ENCODE assay signal across 9 cellular contexts in the genomic region with DNA sequence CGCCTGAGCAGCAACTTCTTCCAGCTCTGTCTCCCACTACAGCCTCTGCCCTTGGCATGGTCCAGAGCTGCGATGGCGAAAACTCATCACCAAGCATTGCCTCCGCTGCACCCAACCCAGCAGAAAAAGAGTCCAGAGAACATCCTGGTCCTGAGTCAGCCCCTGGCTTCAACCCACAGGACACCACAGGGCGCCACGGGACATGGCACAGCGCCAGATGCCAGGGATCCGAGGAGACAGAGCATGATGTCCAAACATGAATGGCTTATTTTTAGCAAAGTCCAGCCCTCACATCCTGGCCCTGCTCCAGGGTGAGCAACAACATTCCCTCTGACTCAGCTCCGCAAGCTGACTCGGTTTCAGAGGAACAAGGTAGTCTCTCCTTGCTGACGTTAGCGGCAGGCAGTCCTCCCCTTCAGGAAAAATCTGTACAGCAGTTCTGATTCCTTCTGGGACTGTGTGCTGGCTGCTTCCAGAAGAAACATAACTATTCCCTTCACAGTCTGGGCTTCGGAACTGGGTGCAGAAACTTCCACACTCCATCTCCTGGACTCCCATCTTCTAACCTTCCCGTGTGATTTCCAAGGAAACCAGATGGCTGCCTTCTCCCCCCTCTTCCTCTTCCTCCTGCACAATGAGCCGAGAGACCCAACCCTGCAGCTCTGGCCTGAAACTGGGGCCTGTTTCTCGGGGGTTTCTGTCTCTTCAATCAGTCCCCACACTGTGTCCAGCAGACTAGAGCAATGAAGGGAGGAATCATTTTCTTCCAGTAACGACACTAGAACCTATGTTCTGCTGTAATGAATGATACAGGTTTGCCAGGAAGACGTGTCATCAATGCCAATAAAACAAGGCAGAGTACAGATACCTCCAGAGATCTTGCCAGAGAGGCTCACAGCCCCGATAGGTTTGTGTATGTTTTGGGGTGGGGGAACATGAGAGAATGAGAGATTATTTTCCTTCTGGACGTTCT.
DNase-seq lines count a peak whose midpoint lies in the region; ATAC-seq and TF ChIP-seq lines count a peak whose summit lies in the region.
"Had no signal": no experiment of that assay in that cellular context is flagged by ENCODE, and none has a peak within 500 bp of the region (broad histone marks: within the 10 kb centered on the region; RNA-seq: fewer than 3 reads in every experiment).

No MANE protein-coding gene starts in this region.

- peak overlapping the region; percentile 96 to 99 for H2BK12ac ChIP-seq in mesenchymal stem cell (ENCODE audit: low read length in 2 of 2)

- peak overlapping the region; percentile 78 for H2AK5ac ChIP-seq in mesenchymal stem cell (ENCODE audit: low read length, severe bottlenecking)

- no peak for TF ChIP-seq CTCF in Calu3 (IDR thresholded peaks at IDR 0.05; ENCODE audit: unreplicated experiment)
- peak in 10 of 56 donors; percentile 5 to 39 (median 22) for TF ChIP-seq CTCF in dorsolateral prefrontal cortex (IDR thresholded peaks at IDR 0.05 in 54 of 56, conservative IDR thresholded peaks at IDR 0.05 in 2 of 56; ENCODE audit: low read depth in 1 of 56, partially characterized antibody in 56 of 56)
- no peak for TF ChIP-seq CTCF in CD8-positive, alpha-beta T cell (IDR thresholded peaks at IDR 0.05)

- H3K27me3 ChIP-seq in dorsolateral prefrontal cortex, result no peaks in the 10 kb centered on the region
- no peaks in the 10 kb centered on the region for H3K27me3 ChIP-seq in mesenchymal stem cell (ENCODE audit: control insufficient read depth in 1 of 2, insufficient read depth in 1 of 2, low read length in 2 of 2)
- no peaks in the 10 kb centered on the region for H3K27me3 ChIP-seq in CD8-positive, alpha-beta T cell (ENCODE audit: insufficient read depth, low read length)

- TSS peak; percentile 88 for BruUV-seq in Calu3 (replicated peaks; lab: Mats Ljungman, UMichigan)

- peak; percentile 99 for DNase-seq in Calu3
- peak; percentile 57 for DNase-seq in NCI-H510A treated with DMSO at 0.1 percent for 48 hours (lab: John Stamatoyannopoulos, UW)
- DNase-seq in dorsolateral prefrontal cortex, result peak; percentile 90 to 98 (median 96)
- DNase-seq in mesenchymal stem cell, result peak; percentile 99
- no peak for DNase-seq in CD8-positive, alpha-beta T cell
- DNase-seq in NCI-H1930 (lab: John Stamatoyannopoulos, UW), result no peak
- DNase-seq in activated naive CD8-positive, alpha-beta T cell treated with anti-CD3 and anti-CD28 coated beads, Interleukin-2, amount 50 U/mL, for 24 hours, result no peak

- H3K4me1 ChIP-seq in mesenchymal stem cell (ENCODE audit: control insufficient read depth, insufficient read depth, low read depth, low read length), result peaks cover 17% of the 10 kb centered on the region
- no peaks in the 10 kb centered on the region for H3K4me1 ChIP-seq in urinary bladder (ENCODE audit: insufficient read depth)
- H3K4me1 ChIP-seq in CD8-positive, alpha-beta T cell (ENCODE audit: insufficient read depth, low read length), result no peaks in the 10 kb centered on the region

- peak overlapping the region; percentile 81 to 98 for H3K4ac ChIP-seq in mesenchymal stem cell (ENCODE audit: low read depth in 1 of 2, low read length in 2 of 2)

- peak overlapping the region; percentile 74 to 97 (median 90) for H3K27ac ChIP-seq in dorsolateral prefrontal cortex
- peak overlapping the region; percentile 91 for H3K27ac ChIP-seq in mesenchymal stem cell (ENCODE audit: low read length, poor library complexity, severe bottlenecking)
- H3K27ac ChIP-seq in urinary bladder (ENCODE audit: low read depth), result peak overlapping the region; percentile 89
- no peak overlapping the region for H3K27ac ChIP-seq in CD8-positive, alpha-beta T cell (ENCODE audit: low read depth, low read length)

- H3K9me3 ChIP-seq in mesenchymal stem cell (ENCODE audit: control insufficient read depth, low read length), result no peaks in the 10 kb centered on the region
- no peaks in the 10 kb centered on the region for H3K9me3 ChIP-seq in CD8-positive, alpha-beta T cell (ENCODE audit: low read length)

- peak overlapping the region; percentile 90 for H2BK120ac ChIP-seq in mesenchymal stem cell (ENCODE audit: low read depth, low read length)

- H3K4me3 ChIP-seq in dorsolateral prefrontal cortex (peak overlapping the region in 43 of 59 donors; percentile 0 to 48 (median 24)), mesenchymal stem cell (ENCODE audit: insufficient read depth in 1 of 2, low read depth in 1 of 2, low read length in 2 of 2) (peak overlapping the region in 1 of 2 experiments; percentile 34), urinary bladder (ENCODE audit: low read depth, low read length) (no peak overlapping the region)
- H3K4me3 ChIP-seq in CD8-positive, alpha-beta T cell (ENCODE audit: low read depth, low read length), result no peak overlapping the region

- 20% methylated on average over 20 of the region's 20 CpGs for WGBS in mesenchymal stem cell
- WGBS in urinary bladder, result 21% methylated on average over 20 of the region's 20 CpGs

- intact Hi-C loops in Calu3 (cut with micrococcal nuclease; ENCODE audit: unreplicated experiment) (loop anchor here (1.0 to 2.0 kb wide), 5 partner anchors 13 to 82 kb away; no protein-coding TSS in a partner anchor), dorsolateral prefrontal cortex (cut with DNase I) (loop anchor here (2.0 to 10.0 kb wide), 3 partner anchors 75 to 493 kb away; a partner anchor contains a TSS)
- intact Hi-C loops in CD8-positive, alpha-beta T cell (cut with DNase I, micrococcal nuclease), result no loop called here

- H3K27ac Mint-ChIP-seq in Calu3 (ENCODE audit: unreplicated experiment), result peak overlapping the region; percentile 91
- H3K27ac Mint-ChIP-seq in CD8-positive, alpha-beta T cell, result no peak overlapping the region
- no peak overlapping the region for H3K27ac Mint-ChIP-seq in activated naive CD8-positive, alpha-beta T cell treated with anti-CD3 and anti-CD28 coated beads, Interleukin-2, amount 50 U/mL, for 24 hours

- H3K18ac ChIP-seq in mesenchymal stem cell (ENCODE audit: low read depth in 1 of 2, low read length in 2 of 2), result peak overlapping the region; percentile 94 to 97

- peaks cover 24% of the 10 kb centered on the region for H3K36me3 Mint-ChIP-seq in Calu3 (ENCODE audit: insufficient read depth, unreplicated experiment)
- H3K36me3 Mint-ChIP-seq in CD8-positive, alpha-beta T cell, result no peaks in the 10 kb centered on the region
- H3K36me3 Mint-ChIP-seq in activated naive CD8-positive, alpha-beta T cell treated with anti-CD3 and anti-CD28 coated beads, Interleukin-2, amount 50 U/mL, for 24 hours (ENCODE audit: low read depth), result peaks cover under 1% of the 10 kb centered on the region

- peak overlapping the region; percentile 22 for H3K4me3 Mint-ChIP-seq in Calu3 (ENCODE audit: low read depth, unreplicated experiment)
- H3K4me3 Mint-ChIP-seq in CD8-positive, alpha-beta T cell, result no peak overlapping the region
- no peak overlapping the region for H3K4me3 Mint-ChIP-seq in activated naive CD8-positive, alpha-beta T cell treated with anti-CD3 and anti-CD28 coated beads, Interleukin-2, amount 50 U/mL, for 24 hours
- H3K4me3 Mint-ChIP-seq: neural crest cell had no signal

- H3K23ac ChIP-seq in mesenchymal stem cell (ENCODE audit: low read length in 2 of 2), result no peak overlapping the region

- H3K27me3 Mint-ChIP-seq in Calu3 (ENCODE audit: unreplicated experiment), result no peaks in the 10 kb centered on the region
- no peaks in the 10 kb centered on the region for H3K27me3 Mint-ChIP-seq in CD8-positive, alpha-beta T cell (ENCODE audit: low read depth)
- no peaks in the 10 kb centered on the region for H3K27me3 Mint-ChIP-seq in activated naive CD8-positive, alpha-beta T cell treated with anti-CD3 and anti-CD28 coated beads, Interleukin-2, amount 50 U/mL, for 24 hours

- no peak for ATAC-seq in CD8-positive, alpha-beta T cell
- ATAC-seq in activated naive CD8-positive, alpha-beta T cell treated with anti-CD3 and anti-CD28 coated beads, Interleukin-2, amount 50 U/mL, for 24 hours, result no peak

- POLR2A ChIA-PET in CD8-positive, alpha-beta T cell (lab: Charles Lee), result no interaction called here

- peak overlapping the region; percentile 57 for H3K4me2 ChIP-seq in mesenchymal stem cell (ENCODE audit: low read length, poor library complexity, severe bottlenecking)

- H3K14ac ChIP-seq in mesenchymal stem cell (ENCODE audit: low read length in 2 of 2), result peak overlapping the region in 1 of 2 experiments; percentile 57

- CTCF ChIA-PET in Calu3 (lab: Charles Lee), result interaction anchor here (0.5 to 2.0 kb wide), 10 partner anchors 9 to 477 kb away, joined by 3 to 13 read pairs (median 3); no protein-coding TSS in a partner anchor
- CTCF ChIA-PET in CD8-positive, alpha-beta T cell (lab: Charles Lee), result interaction anchor here (1.0 kb wide), 1 partner anchor 10 kb away, joined by 3 read pairs; no protein-coding TSS in a partner anchor

- peak overlapping the region; percentile 61 for H2BK5ac ChIP-seq in mesenchymal stem cell (ENCODE audit: low read depth, low read length, poor library complexity, severe bottlenecking)

- H2BK15ac ChIP-seq in mesenchymal stem cell (ENCODE audit: low read depth, poor library complexity, severe bottlenecking), result peak overlapping the region; percentile 98

- H2AFZ ChIP-seq in mesenchymal stem cell (ENCODE audit: low read depth, low read length), result no peak overlapping the region

- peak overlapping the region; percentile 79 for H3K9ac ChIP-seq in mesenchymal stem cell (ENCODE audit: low read length)

- H4K91ac ChIP-seq in mesenchymal stem cell (ENCODE audit: low read length), result peak overlapping the region; percentile 81

- H3K36me3 ChIP-seq in mesenchymal stem cell (ENCODE audit: control insufficient read depth in 1 of 2, insufficient read depth in 2 of 2, low read depth in 1 of 2, low read length in 2 of 2) (no peaks in the 10 kb centered on the region), urinary bladder (ENCODE audit: insufficient read depth) (no peaks in the 10 kb centered on the region)
- no peaks in the 10 kb centered on the region for H3K36me3 ChIP-seq in CD8-positive, alpha-beta T cell (ENCODE audit: insufficient read depth, low read length)

- H3K9me3 Mint-ChIP-seq in Calu3 (ENCODE audit: low read depth, unreplicated experiment), result no peaks in the 10 kb centered on the region
- H3K9me3 Mint-ChIP-seq in CD8-positive, alpha-beta T cell, result no peaks in the 10 kb centered on the region
- H3K9me3 Mint-ChIP-seq in activated naive CD8-positive, alpha-beta T cell treated with anti-CD3 and anti-CD28 coated beads, Interleukin-2, amount 50 U/mL, for 24 hours, result no peaks in the 10 kb centered on the region
- H3K9me3 Mint-ChIP-seq: neural crest cell had no signal

- peak overlapping the region; percentile 86 for H4K8ac ChIP-seq in mesenchymal stem cell (ENCODE audit: low read length)

- no peaks in the 10 kb centered on the region for H3K79me1 ChIP-seq in mesenchymal stem cell (replicated peaks; ENCODE audit: low read length, poor library complexity, severe bottlenecking)

- H3K4me1 Mint-ChIP-seq in Calu3 (ENCODE audit: low read depth, unreplicated experiment), result peaks cover 28% of the 10 kb centered on the region
- no peaks in the 10 kb centered on the region for H3K4me1 Mint-ChIP-seq in CD8-positive, alpha-beta T cell (ENCODE audit: low read depth)
- H3K4me1 Mint-ChIP-seq in activated naive CD8-positive, alpha-beta T cell treated with anti-CD3 and anti-CD28 coated beads, Interleukin-2, amount 50 U/mL, for 24 hours, result peaks cover 26% of the 10 kb centered on the region

Comparison
In these comparisons a context has a peak if more than half of its experiments do, and no peak if none do; other contexts are left out.
1. DNase-seq: peak in Calu3 (single experiment), NCI-H510A treated with DMSO at 0.1 percent for 48 hours (single experiment), dorsolateral prefrontal cortex (10 of 10) and mesenchymal stem cell (single experiment); none in CD8-positive, alpha-beta T cell (0 of 7), NCI-H1930 (0 of 2) and activated naive CD8-positive, alpha-beta T cell treated with anti-CD3 and anti-CD28 coated beads, Interleukin-2, amount 50 U/mL, for 24 hours (single experiment).
2. H3K4me3 ChIP-seq: peak in dorsolateral prefrontal cortex (43 of 59); none in urinary bladder (single experiment) and CD8-positive, alpha-beta T cell (single experiment).
3. intact Hi-C loops: an anchor here in Calu3 (1.0 to 2.0 kb wide) and dorsolateral prefrontal cortex (2.0 to 10.0 kb wide); none called in CD8-positive, alpha-beta T cell.